In the genomic region with DNA sequence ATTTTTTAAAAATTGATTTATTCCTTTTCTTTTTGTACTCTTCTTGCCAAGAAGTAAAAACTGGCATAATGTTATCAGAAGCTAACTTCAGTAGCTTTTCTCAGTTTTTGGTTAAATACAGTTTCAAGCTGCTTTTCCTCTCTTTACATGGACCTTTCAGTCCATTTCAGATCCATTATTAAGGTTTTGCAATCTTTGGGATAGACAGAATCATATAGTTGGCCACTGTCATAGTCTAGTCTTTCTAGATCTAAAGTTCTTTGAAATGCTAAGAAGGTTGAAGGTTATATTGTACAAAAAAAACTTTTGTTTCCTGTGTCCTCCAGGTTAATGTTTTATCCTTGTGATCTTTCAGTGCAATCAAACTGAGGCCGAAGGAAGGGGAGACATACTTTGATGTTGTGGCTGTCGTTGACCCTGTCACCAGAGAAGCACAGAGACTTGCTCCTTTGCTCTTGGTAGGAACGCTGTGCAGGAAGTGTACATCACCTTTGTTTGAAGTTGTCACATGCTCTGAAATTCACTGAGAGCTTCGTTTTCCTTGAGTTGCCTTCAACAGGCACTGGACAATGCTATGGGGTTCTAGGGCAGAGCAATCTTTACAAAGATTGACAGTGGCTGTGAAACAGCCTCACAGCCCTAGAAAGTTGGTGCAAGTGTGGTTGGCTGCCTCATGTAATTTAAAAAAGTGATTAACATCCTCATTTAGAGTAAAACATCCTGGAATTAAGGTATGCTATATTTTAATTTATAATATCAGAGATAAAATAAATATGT, we compare ENCODE assay signal across 1 cellular context.
A peak's percentile ranks its signal among the peaks of the same experiment; 100 is the strongest.
TF ChIP-seq lines count a peak whose summit lies in the region.

No MANE protein-coding gene starts in this region.

TF ChIP-seq in HepG2, 621 proteins besides CTCF, POLR2A, EP300 and RAD21 (continued from another document and continues in another):
- TF ChIP-seq, protein P1, sequence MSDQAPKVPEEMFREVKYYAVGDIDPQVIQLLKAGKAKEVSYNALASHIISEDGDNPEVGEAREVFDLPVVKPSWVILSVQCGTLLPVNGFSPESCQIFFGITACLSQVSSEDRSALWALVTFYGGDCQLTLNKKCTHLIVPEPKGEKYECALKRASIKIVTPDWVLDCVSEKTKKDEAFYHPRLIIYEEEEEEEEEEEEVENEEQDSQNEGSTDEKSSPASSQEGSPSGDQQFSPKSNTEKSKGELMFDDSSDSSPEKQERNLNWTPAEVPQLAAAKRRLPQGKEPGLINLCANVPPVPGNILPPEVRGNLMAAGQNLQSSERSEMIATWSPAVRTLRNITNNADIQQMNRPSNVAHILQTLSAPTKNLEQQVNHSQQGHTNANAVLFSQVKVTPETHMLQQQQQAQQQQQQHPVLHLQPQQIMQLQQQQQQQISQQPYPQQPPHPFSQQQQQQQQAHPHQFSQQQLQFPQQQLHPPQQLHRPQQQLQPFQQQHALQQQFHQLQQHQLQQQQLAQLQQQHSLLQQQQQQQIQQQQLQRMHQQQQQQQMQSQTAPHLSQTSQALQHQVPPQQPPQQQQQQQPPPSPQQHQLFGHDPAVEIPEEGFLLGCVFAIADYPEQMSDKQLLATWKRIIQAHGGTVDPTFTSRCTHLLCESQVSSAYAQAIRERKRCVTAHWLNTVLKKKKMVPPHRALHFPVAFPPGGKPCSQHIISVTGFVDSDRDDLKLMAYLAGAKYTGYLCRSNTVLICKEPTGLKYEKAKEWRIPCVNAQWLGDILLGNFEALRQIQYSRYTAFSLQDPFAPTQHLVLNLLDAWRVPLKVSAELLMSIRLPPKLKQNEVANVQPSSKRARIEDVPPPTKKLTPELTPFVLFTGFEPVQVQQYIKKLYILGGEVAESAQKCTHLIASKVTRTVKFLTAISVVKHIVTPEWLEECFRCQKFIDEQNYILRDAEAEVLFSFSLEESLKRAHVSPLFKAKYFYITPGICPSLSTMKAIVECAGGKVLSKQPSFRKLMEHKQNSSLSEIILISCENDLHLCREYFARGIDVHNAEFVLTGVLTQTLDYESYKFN (CRISPR knock-in tag; conservative IDR thresholded peaks at IDR 0.05), result peak; percentile 100
- TF ChIP-seq HOXA9 (CRISPR knock-in tag; IDR thresholded peaks at IDR 0.05; ENCODE audit: borderline replicate concordance) (no peak), CBFB (CRISPR knock-in tag; IDR thresholded peaks at IDR 0.05) (no peak), ZNF883 (CRISPR knock-in tag; IDR thresholded peaks at IDR 0.05; ENCODE audit: not compliant biosample characterization) (peak; percentile 31), TOE1 (CRISPR knock-in tag; IDR thresholded peaks at IDR 0.05) (peak; percentile 85; the same call in 1 of the 2 replicates), ZNF138 (CRISPR knock-in tag; IDR thresholded peaks at IDR 0.05; ENCODE audit: low read depth) (no peak), KMT2A (CRISPR knock-in tag; IDR thresholded peaks at IDR 0.05) (peak; percentile 56; the same call in 1 of the 2 replicates), GPN1 (CRISPR knock-in tag; IDR thresholded peaks at IDR 0.05; ENCODE audit: borderline replicate concordance) (no peak), ZNF589 (CRISPR knock-in tag; conservative IDR thresholded peaks at IDR 0.05) (peak; percentile 83), MIER3 (CRISPR knock-in tag; IDR thresholded peaks at IDR 0.05; ENCODE audit: borderline replicate concordance) (peak; percentile 98), ZNF264 (CRISPR knock-in tag; IDR thresholded peaks at IDR 0.05) (peak; percentile 75; the same call in 1 of the 2 replicates), SMAD3 (CRISPR knock-in tag; IDR thresholded peaks at IDR 0.05) (peak; percentile 94), POGZ (CRISPR knock-in tag; IDR thresholded peaks at IDR 0.05) (peak; percentile 88; the same call in 1 of the 2 replicates), ZNF670 (CRISPR knock-in tag; IDR thresholded peaks at IDR 0.05; ENCODE audit: borderline replicate concordance) (peak; percentile 79), SP2 (CRISPR knock-in tag; IDR thresholded peaks at IDR 0.05) (no peak), XRCC5 (optimal IDR thresholded peaks at IDR 0.05; ENCODE audit: low read length) (peak; percentile 63), ASH2L (IDR thresholded peaks at IDR 0.05; ENCODE audit: insufficient read length, low read depth, low read length) (peak; percentile 99), ZNF451 (CRISPR knock-in tag; IDR thresholded peaks at IDR 0.05) (0 out of 2 replicates have a peak, but pooled peaks have one; percentile 38), ZNF558 (CRISPR knock-in tag; IDR thresholded peaks at IDR 0.05; ENCODE audit: borderline replicate concordance) (no peak; the same call in 1 of the 2 replicates), KAT8 (CRISPR knock-in tag; IDR thresholded peaks at IDR 0.05) (peak; percentile 80), ZNF430 (CRISPR knock-in tag; IDR thresholded peaks at IDR 0.05) (peak; percentile 80), RORA (CRISPR knock-in tag; IDR thresholded peaks at IDR 0.05) (no peak), PAF1 (CRISPR knock-in tag; IDR thresholded peaks at IDR 0.05) (no peak)
- TF ChIP-seq, protein P2, sequence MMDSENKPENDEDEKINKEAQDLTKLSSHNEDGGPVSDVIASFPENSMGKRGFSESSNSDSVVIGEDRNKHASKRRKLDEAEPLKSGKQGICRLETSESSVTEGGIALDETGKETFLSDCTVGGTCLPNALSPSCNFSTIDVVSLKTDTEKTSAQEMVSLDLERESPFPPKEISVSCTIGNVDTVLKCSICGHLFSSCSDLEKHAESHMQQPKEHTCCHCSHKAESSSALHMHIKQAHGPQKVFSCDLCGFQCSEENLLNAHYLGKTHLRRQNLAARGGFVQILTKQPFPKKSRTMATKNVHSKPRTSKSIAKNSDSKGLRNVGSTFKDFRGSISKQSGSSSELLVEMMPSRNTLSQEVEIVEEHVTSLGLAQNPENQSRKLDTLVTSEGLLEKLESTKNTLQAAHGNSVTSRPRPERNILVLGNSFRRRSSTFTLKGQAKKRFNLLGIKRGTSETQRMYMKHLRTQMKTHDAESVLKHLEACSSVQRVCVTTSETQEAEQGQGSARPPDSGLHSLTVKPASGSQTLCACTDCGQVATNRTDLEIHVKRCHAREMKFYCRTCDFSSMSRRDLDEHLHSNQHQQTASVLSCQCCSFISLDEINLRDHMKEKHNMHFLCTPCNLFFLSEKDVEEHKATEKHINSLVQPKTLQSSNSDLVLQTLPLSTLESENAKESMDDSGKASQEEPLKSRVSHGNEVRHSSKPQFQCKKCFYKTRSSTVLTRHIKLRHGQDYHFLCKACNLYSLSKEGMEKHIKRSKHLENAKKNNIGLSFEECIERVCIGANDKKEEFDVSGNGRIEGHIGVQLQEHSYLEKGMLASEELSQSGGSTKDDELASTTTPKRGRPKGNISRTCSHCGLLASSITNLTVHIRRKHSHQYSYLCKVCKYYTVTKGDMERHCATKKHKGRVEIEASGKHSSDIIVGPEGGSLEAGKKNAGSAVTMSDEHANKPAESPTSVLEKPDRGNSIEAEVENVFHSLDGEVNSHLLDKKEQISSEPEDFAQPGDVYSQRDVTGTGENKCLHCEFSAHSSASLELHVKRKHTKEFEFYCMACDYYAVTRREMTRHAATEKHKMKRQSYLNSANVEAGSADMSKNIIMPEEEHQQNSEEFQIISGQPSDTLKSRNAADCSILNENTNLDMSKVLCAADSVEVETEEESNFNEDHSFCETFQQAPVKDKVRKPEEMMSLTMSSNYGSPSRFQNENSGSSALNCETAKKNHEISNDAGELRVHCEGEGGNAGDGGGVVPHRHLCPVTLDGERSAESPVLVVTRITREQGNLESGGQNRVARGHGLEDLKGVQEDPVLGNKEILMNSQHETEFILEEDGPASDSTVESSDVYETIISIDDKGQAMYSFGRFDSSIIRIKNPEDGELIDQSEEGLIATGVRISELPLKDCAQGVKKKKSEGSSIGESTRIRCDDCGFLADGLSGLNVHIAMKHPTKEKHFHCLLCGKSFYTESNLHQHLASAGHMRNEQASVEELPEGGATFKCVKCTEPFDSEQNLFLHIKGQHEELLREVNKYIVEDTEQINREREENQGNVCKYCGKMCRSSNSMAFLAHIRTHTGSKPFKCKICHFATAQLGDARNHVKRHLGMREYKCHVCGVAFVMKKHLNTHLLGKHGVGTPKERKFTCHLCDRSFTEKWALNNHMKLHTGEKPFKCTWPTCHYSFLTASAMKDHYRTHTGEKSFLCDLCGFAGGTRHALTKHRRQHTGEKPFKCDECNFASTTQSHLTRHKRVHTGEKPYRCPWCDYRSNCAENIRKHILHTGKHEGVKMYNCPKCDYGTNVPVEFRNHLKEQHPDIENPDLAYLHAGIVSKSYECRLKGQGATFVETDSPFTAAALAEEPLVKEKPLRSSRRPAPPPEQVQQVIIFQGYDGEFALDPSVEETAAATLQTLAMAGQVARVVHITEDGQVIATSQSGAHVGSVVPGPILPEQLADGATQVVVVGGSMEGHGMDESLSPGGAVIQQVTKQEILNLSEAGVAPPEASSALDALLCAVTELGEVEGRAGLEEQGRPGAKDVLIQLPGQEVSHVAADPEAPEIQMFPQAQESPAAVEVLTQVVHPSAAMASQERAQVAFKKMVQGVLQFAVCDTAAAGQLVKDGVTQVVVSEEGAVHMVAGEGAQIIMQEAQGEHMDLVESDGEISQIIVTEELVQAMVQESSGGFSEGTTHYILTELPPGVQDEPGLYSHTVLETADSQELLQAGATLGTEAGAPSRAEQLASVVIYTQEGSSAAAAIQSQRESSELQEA (CRISPR knock-in tag; IDR thresholded peaks at IDR 0.05; ENCODE audit: not compliant biosample characterization), result no peak
- TF ChIP-seq, protein P3, sequence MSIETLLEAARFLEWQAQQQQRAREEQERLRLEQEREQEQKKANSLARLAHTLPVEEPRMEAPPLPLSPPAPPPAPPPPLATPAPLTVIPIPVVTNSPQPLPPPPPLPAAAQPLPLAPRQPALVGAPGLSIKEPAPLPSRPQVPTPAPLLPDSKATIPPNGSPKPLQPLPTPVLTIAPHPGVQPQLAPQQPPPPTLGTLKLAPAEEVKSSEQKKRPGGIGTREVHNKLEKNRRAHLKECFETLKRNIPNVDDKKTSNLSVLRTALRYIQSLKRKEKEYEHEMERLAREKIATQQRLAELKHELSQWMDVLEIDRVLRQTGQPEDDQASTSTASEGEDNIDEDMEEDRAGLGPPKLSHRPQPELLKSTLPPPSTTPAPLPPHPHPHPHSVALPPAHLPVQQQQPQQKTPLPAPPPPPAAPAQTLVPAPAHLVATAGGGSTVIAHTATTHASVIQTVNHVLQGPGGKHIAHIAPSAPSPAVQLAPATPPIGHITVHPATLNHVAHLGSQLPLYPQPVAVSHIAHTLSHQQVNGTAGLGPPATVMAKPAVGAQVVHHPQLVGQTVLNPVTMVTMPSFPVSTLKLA (IDR thresholded peaks at IDR 0.05), result 0 out of 2 replicates have a peak, but pooled peaks have one; percentile 13
- TF ChIP-seq, protein P4, sequence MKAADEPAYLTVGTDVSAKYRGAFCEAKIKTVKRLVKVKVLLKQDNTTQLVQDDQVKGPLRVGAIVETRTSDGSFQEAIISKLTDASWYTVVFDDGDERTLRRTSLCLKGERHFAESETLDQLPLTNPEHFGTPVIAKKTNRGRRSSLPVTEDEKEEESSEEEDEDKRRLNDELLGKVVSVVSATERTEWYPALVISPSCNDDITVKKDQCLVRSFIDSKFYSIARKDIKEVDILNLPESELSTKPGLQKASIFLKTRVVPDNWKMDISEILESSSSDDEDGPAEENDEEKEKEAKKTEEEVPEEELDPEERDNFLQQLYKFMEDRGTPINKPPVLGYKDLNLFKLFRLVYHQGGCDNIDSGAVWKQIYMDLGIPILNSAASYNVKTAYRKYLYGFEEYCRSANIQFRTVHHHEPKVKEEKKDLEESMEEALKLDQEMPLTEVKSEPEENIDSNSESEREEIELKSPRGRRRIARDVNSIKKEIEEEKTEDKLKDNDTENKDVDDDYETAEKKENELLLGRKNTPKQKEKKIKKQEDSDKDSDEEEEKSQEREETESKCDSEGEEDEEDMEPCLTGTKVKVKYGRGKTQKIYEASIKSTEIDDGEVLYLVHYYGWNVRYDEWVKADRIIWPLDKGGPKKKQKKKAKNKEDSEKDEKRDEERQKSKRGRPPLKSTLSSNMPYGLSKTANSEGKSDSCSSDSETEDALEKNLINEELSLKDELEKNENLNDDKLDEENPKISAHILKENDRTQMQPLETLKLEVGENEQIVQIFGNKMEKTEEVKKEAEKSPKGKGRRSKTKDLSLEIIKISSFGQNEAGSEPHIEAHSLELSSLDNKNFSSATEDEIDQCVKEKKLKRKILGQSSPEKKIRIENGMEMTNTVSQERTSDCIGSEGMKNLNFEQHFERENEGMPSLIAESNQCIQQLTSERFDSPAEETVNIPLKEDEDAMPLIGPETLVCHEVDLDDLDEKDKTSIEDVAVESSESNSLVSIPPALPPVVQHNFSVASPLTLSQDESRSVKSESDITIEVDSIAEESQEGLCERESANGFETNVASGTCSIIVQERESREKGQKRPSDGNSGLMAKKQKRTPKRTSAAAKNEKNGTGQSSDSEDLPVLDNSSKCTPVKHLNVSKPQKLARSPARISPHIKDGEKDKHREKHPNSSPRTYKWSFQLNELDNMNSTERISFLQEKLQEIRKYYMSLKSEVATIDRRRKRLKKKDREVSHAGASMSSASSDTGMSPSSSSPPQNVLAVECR (CRISPR knock-in tag; IDR thresholded peaks at IDR 0.05; ENCODE audit: borderline replicate concordance), result peak; percentile 84; the same call in 1 of the 2 replicates
- TF ChIP-seq, protein P5, sequence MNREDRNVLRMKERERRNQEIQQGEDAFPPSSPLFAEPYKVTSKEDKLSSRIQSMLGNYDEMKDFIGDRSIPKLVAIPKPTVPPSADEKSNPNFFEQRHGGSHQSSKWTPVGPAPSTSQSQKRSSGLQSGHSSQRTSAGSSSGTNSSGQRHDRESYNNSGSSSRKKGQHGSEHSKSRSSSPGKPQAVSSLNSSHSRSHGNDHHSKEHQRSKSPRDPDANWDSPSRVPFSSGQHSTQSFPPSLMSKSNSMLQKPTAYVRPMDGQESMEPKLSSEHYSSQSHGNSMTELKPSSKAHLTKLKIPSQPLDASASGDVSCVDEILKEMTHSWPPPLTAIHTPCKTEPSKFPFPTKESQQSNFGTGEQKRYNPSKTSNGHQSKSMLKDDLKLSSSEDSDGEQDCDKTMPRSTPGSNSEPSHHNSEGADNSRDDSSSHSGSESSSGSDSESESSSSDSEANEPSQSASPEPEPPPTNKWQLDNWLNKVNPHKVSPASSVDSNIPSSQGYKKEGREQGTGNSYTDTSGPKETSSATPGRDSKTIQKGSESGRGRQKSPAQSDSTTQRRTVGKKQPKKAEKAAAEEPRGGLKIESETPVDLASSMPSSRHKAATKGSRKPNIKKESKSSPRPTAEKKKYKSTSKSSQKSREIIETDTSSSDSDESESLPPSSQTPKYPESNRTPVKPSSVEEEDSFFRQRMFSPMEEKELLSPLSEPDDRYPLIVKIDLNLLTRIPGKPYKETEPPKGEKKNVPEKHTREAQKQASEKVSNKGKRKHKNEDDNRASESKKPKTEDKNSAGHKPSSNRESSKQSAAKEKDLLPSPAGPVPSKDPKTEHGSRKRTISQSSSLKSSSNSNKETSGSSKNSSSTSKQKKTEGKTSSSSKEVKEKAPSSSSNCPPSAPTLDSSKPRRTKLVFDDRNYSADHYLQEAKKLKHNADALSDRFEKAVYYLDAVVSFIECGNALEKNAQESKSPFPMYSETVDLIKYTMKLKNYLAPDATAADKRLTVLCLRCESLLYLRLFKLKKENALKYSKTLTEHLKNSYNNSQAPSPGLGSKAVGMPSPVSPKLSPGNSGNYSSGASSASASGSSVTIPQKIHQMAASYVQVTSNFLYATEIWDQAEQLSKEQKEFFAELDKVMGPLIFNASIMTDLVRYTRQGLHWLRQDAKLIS (CRISPR knock-in tag; IDR thresholded peaks at IDR 0.05), result peak; percentile 96; the same call in 1 of the 2 replicates
